ENCODE assay signal across 8 cellular contexts in the genomic region with DNA sequence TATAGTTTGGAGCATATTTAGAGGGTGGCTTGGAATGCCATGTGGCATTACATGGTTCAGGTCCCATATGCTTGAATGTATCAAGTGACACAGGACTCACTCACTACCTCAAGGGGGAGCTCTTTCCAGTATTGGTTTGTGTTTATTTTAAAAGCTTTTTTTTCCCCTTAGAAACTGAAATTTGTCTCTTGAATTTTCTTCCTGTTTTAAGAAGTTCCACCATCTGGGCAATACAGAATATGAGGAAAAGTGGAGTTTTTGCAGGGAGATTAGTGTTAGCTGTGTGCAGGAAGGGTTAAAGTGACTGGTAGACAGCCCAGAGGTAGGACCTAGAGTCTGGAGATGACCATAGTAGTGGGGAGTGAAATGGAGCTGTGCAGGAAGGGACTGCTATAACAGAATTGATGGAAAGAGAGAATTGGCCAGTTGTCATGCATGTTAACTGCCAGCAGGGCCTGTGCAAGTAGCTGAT. TPM values are rescaled to one million over a fixed set of nuclear protein-coding genes. Genes with fewer than 3 reads are reported as not detected.
DNase-seq lines count a peak whose midpoint lies in the region; ATAC-seq and TF ChIP-seq lines count a peak whose summit lies in the region.

No MANE protein-coding gene starts in this region.

- peak; percentile 74 for TF ChIP-seq CTCF in HFFc6 (IDR thresholded peaks at IDR 0.05)

- peaks cover 14% of the 10 kb centered on the region for H3K36me3 Mint-ChIP-seq in HFFc6 (ENCODE audit: low read depth)

- H3K27me3 Mint-ChIP-seq in HFFc6 (ENCODE audit: insufficient read depth): no peaks in the 10 kb centered on the region; the same call in 1 of the 2 replicates

- ATAC-seq in GM19455 (IDR thresholded peaks at IDR 0.05; ENCODE audit: unreplicated experiment) (no peak), GM18870 (IDR thresholded peaks at IDR 0.05; ENCODE audit: unreplicated experiment) (no peak), GM21717 (IDR thresholded peaks at IDR 0.05; ENCODE audit: unreplicated experiment) (no peak)

- peaks cover 63% of the 10 kb centered on the region for H3K4me1 Mint-ChIP-seq in HFFc6 (ENCODE audit: low read depth)

- H3K9me3 Mint-ChIP-seq in HFFc6: no peaks in the 10 kb centered on the region

- no peak overlapping the region; the same call in 1 of the 2 replicates for H3K4me3 Mint-ChIP-seq in HFFc6

- DNase-seq in Daoy (ENCODE audit: low read depth): peak; percentile 39
- DNase-seq in HFFc6: peak; percentile 10
- peak; percentile 32 for DNase-seq in SK-N-DZ (ENCODE audit: low spot score)
- DNase-seq in germinal center (ENCODE audit: low spot score): peak; percentile 55
- DNase-seq in smooth muscle cell of the brain vasculature (ENCODE audit: low read depth, low spot score): peak; percentile 12

- H3K27ac Mint-ChIP-seq in HFFc6: peak overlapping the region; percentile 60

RNA-seq across cellular contexts. Expression of a gene that starts 36.6 kb away (rescaled TPM):
- 255 and 285 TPM in 2 replicates for total RNA-seq in Daoy (2014; rRNA removed; shearing (Covaris generic))
- total RNA-seq in HFFc6 (2021; fragmentation: NEBNext Ultra II Directional; extraction: Animal tissue kit (Norgen Biotek cat#: 25700)): 100 to 1,000 TPM; 282 to 342 (median 292) TPM
- 123 and 129 TPM in 2 replicates for polyA plus RNA-seq in SK-N-DZ (2014; cell fraction: cytosol; rRNA removed)
- polyA plus RNA-seq in SK-N-DZ (2014; cell fraction: nucleus; rRNA removed): 77.1 and 82.1 TPM in 2 replicates
